In the genomic region with DNA sequence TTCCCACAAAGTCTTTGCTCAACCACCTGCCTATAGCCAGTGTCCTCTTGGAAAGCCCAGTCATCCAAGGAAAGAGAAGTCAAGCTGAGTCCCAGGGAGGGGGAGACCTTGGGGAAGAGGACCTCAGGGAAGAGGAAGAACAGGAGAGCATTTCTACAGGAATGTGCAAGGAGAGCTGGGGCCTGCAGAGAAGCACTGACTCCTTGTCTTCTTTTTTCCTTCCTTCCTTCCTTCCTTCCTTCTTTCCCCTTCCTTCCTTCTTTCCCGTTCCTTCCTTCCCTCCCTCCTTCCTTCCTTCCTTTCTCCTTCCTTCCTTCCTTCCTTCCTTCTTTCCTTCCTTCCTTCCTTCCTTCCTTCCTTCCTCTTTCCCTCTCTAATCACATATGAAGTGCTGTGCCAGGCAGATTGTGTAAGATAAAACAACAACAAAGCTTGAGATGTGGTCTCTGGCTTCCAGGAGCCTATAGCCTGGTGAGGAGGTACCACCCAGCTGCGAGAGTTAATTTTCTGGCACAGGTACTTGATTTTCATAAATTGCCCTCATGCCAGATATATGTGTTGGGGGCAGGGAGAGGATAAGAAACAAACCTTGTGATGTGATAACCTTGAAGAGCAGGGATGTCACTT, we compare ENCODE assay signal across 22 cellular contexts.
"Had no signal": no experiment of that assay in that cellular context is flagged by ENCODE, and none has a peak within 500 bp of the region (broad histone marks: within the 10 kb centered on the region; RNA-seq: fewer than 3 reads in every experiment).

No MANE protein-coding gene starts in this region.

- H3K27ac ChIP-seq: ascending aorta, body of pancreas had no signal

- H3K4me3 ChIP-seq: ascending aorta, body of pancreas, SJCRH30 had no signal

- DNase-seq: activated CD4-positive, alpha-beta T cell treated with anti-CD3 and anti-CD28 coated beads for 48 hours; activated CD4-positive, alpha-beta T cell treated with anti-CD3 and anti-CD28 coated beads, Interleukin-2, amount 50 U/mL, for 4 hours; activated CD4-positive, CD25-positive, alpha-beta regulatory T cell treated with anti-CD3 and anti-CD28 coated beads, Interleukin-2, amount 50 U/mL, for 72 hours; activated CD8-positive, alpha-beta memory T cell treated with anti-CD3 and anti-CD28 coated beads, Interleukin-2, amount 10 ng/mL, durations not matched to agents 7 days and 5 days; activated effector memory CD4-positive, alpha-beta T cell treated with anti-CD3 and anti-CD28 coated beads, Interleukin-2, amount 50 U/mL, for 16 hours; activated naive CD4-positive, alpha-beta T cell treated with Interleukin-2 at 50 U/mL for 16 hours; activated naive CD8-positive, alpha-beta T cell treated with anti-CD3 and anti-CD28 coated beads, Interleukin-2, amount 50 U/mL, for 24 hours; activated T-cell treated with anti-CD3 and anti-CD28 coated beads, Interleukin-2, amount 50 U/mL, for 24 hours; amniotic stem cell; body of pancreas; central memory CD4-positive, alpha-beta T cell; NCI-H1048; NCI-H1417; NCI-H1930; NCI-H2171 treated with DMSO at 0.1 percent for 48 hours; NCI-H226; NCI-H774; Right ventricle myocardium superior had no signal

- H3K36me3 ChIP-seq: ascending aorta, SJCRH30 had no signal

- H3K9me3 Mint-ChIP-seq: activated naive CD4-positive, alpha-beta T cell treated with anti-CD3 and anti-CD28 coated beads, Interleukin-2, amount 50 U/mL, for 72 hours; activated naive CD8-positive, alpha-beta T cell treated with anti-CD3 and anti-CD28 coated beads, Interleukin-2, amount 50 U/mL, for 24 hours; activated T-cell treated with anti-CD3 and anti-CD28 coated beads, Interleukin-2, amount 50 U/mL, for 24 hours; T-helper 1 cell treated with Interleukin-12 subunit alpha and Interleukin-12 subunit beta and Interleukin-4 antibody, amounts not matched to agents 30 μg/mL and 1 μg/mL, for 36 hours had no signal

- H3K4me3 Mint-ChIP-seq: activated CD8-positive, alpha-beta memory T cell treated with anti-CD3 and anti-CD28 coated beads, Interleukin-2, amount 10 ng/mL, durations not matched to agents 7 days and 5 days; activated naive CD8-positive, alpha-beta T cell treated with anti-CD3 and anti-CD28 coated beads, Interleukin-2, amount 50 U/mL, for 24 hours; activated T-cell treated with anti-CD3 and anti-CD28 coated beads, Interleukin-2, amount 50 U/mL, for 24 hours; T-helper 1 cell treated with Interleukin-12 subunit alpha and Interleukin-12 subunit beta and Interleukin-4 antibody, amounts not matched to agents 30 μg/mL and 1 μg/mL, for 36 hours had no signal

- H3K27ac Mint-ChIP-seq: activated CD8-positive, alpha-beta memory T cell treated with anti-CD3 and anti-CD28 coated beads, Interleukin-2, amount 10 ng/mL, durations not matched to agents 7 days and 5 days; activated naive CD4-positive, alpha-beta T cell treated with anti-CD3 and anti-CD28 coated beads, Interleukin-2, amount 50 U/mL, for 72 hours; activated naive CD8-positive, alpha-beta T cell treated with anti-CD3 and anti-CD28 coated beads, Interleukin-2, amount 50 U/mL, for 24 hours; activated T-cell treated with anti-CD3 and anti-CD28 coated beads, Interleukin-2, amount 50 U/mL, for 24 hours; T-helper 1 cell treated with Interleukin-12 subunit alpha and Interleukin-12 subunit beta and Interleukin-4 antibody, amounts not matched to agents 30 μg/mL and 1 μg/mL, for 36 hours had no signal

- H3K27me3 ChIP-seq: ascending aorta, body of pancreas, SJCRH30 had no signal

- H3K9me3 ChIP-seq: ascending aorta, body of pancreas, SJCRH30 had no signal

- H3K36me3 Mint-ChIP-seq: activated CD8-positive, alpha-beta memory T cell treated with anti-CD3 and anti-CD28 coated beads, Interleukin-2, amount 10 ng/mL, durations not matched to agents 7 days and 5 days; activated naive CD4-positive, alpha-beta T cell treated with anti-CD3 and anti-CD28 coated beads, Interleukin-2, amount 50 U/mL, for 72 hours had no signal

- ATAC-seq: activated CD8-positive, alpha-beta memory T cell treated with anti-CD3 and anti-CD28 coated beads, Interleukin-2, amount 10 ng/mL, durations not matched to agents 7 days and 5 days; activated naive CD4-positive, alpha-beta T cell treated with anti-CD3 and anti-CD28 coated beads, Interleukin-2, amount 50 U/mL, for 72 hours; activated naive CD8-positive, alpha-beta T cell treated with anti-CD3 and anti-CD28 coated beads, Interleukin-2, amount 50 U/mL, for 24 hours; body of pancreas had no signal
